Comparison of ENCODE assay signal across 8 cellular contexts in the genomic region with DNA sequence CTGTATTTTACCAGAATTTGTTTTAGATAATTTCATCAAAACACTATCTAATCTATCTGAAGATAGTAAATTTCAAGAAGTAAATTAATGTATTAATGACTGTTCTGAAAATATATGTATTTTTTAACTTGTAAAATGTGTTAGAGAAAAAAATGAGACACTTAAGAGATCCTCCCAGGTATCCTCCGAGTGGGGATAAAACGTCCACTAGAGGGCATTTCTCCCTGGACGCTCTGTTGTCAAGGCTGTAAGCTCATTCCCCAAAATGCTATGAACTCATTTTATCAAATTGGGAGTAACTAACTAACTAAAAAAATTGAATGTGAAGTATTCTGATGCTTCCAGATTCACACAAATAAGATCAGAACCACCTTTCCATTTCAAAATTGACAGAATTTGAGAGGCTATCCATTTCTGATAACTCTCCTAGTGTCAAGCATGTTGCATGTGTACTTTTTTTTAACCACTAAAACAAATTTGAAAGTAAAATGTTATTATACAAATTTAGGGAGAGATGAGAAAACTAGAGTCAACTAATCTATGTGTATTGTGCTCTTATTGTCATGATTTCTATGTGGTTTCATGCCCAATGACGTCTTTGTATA.
DNase-seq lines count a peak whose midpoint lies in the region; ATAC-seq, FAIRE-seq and TF ChIP-seq lines count a peak whose summit lies in the region.

No MANE protein-coding gene starts in this region.

- TF ChIP-seq RAD21 in HepG2 (CRISPR knock-in tag; IDR thresholded peaks at IDR 0.05) = no peak

- no peak overlapping the region for H3K27ac ChIP-seq in HepG2 (ENCODE audit: extremely low read length, insufficient read depth, low read length)

- FAIRE-seq in HepG2 (lab: Jason Lieb, UNC) = peak; percentile 60

- in situ Hi-C loops in HepG2 (cut with HindIII; ENCODE audit: extremely low pct_ligation_motif_present, low pct_unique_long_range_greater_than_20kb) = loop anchor here (5.0 kb wide), 1 partner anchor 866 kb away; no protein-coding TSS in a partner anchor

- intact Hi-C loops in MCF 10A (cut with micrococcal nuclease) (loop anchor here (1.0 to 10.0 kb wide), 4 partner anchors 187 to 959 kb away; no protein-coding TSS in a partner anchor), HepG2 (cut with micrococcal nuclease; ENCODE audit: unreplicated experiment) (loop anchor here (1.0 kb wide), 1 partner anchor 867 kb away; no protein-coding TSS in a partner anchor)

- TF ChIP-seq EP300 in HepG2 (IDR thresholded peaks at IDR 0.05; ENCODE audit: low read depth in 2 of 2, low read length in 2 of 2) = no peak
- no peak for TF ChIP-seq EP300 in HepG2 (CRISPR knock-in tag; IDR thresholded peaks at IDR 0.05; ENCODE audit: borderline replicate concordance)

- BruUV-seq in MCF 10A (replicated peaks; lab: Mats Ljungman, UMichigan) (no TSS peak), HepG2 (replicated peaks; lab: Mats Ljungman, UMichigan) (no TSS peak)

- H3K9me3 ChIP-seq in HepG2 (ENCODE audit: low read length) = peaks cover 12% of the 10 kb centered on the region

- H3K9ac ChIP-seq in HepG2 (ENCODE audit: insufficient read depth, low read depth, low read length) = no peak overlapping the region

- H3K9me3 Mint-ChIP-seq in MCF 10A (ENCODE audit: unreplicated experiment) = no peaks in the 10 kb centered on the region
- H3K9me3 Mint-ChIP-seq in effector memory CD8-positive, alpha-beta T cell = no peaks in the 10 kb centered on the region

- no peaks in the 10 kb centered on the region for H3K4me1 Mint-ChIP-seq in MCF 10A (ENCODE audit: insufficient read depth, unreplicated experiment)
- no peaks in the 10 kb centered on the region for H3K4me1 Mint-ChIP-seq in effector memory CD8-positive, alpha-beta T cell (ENCODE audit: low read depth in 2 of 2)

- POLR2A ChIA-PET in MCF 10A (lab: Yijun Ruan, JAX) = no interaction called here
- POLR2A ChIA-PET in HepG2 (lab: Yijun Ruan, JAX) = no interaction called here

- 24% methylated on average over 4 of the region's 4 CpGs for WGBS in HepG2 (ENCODE audit: low lambda C conversion rate)

- H3K4me2 ChIP-seq in HepG2 (ENCODE audit: low read depth, low read length) = no peak overlapping the region

- no peak overlapping the region for H3K4me3 Mint-ChIP-seq in MCF 10A (ENCODE audit: unreplicated experiment)
- no peak overlapping the region for H3K4me3 Mint-ChIP-seq in effector memory CD8-positive, alpha-beta T cell

- H3K36me3 Mint-ChIP-seq in MCF 10A (ENCODE audit: insufficient read depth, unreplicated experiment) = no peaks in the 10 kb centered on the region
- H3K36me3 Mint-ChIP-seq in effector memory CD8-positive, alpha-beta T cell (ENCODE audit: insufficient read depth) = peaks cover 2% of the 10 kb centered on the region

- CTCF ChIA-PET in MCF 10A (lab: Yijun Ruan, JAX) = interaction anchor here (0.6 to 3.4 kb wide), 8 partner anchors 24 to 1874 kb away, joined by 3 to 18 read pairs (median 4); no protein-coding TSS in a partner anchor
- CTCF ChIA-PET in HepG2 (lab: Yijun Ruan, JAX; ENCODE audit: low intra/inter-chr PET ratio, low total read pairs) = interaction anchor here (2.2 kb wide), 1 partner anchor 867 kb away, joined by 8 read pairs; no protein-coding TSS in a partner anchor

- H3K27me3 Mint-ChIP-seq in MCF 10A (ENCODE audit: insufficient read depth, unreplicated experiment) = no peaks in the 10 kb centered on the region
- H3K27me3 Mint-ChIP-seq in effector memory CD8-positive, alpha-beta T cell = no peaks in the 10 kb centered on the region

- TF ChIP-seq POLR2A in NB4 (IDR thresholded peaks at IDR 0.05; ENCODE audit: extremely low read depth, insufficient read length) (no peak), HepG2 (IDR thresholded peaks at IDR 0.05; ENCODE audit: insufficient read depth in 1 of 2, low read depth in 2 of 2, low read length in 2 of 2) (no peak)

- no peaks in the 10 kb centered on the region for H3K79me2 ChIP-seq in HepG2 (ENCODE audit: insufficient read depth, low read length)

- peaks cover 10% of the 10 kb centered on the region for H3K4me1 ChIP-seq in HepG2 (ENCODE audit: insufficient read depth, low read length)

- H3K36me3 ChIP-seq in HepG2 (replicated peaks in 1 of 2; ENCODE audit: control insufficient read depth in 1 of 2, insufficient read depth in 2 of 2, low read length in 2 of 2) = no peaks in the 10 kb centered on the region

- H3K4me3 ChIP-seq in NB4 (ENCODE audit: low read depth, low read length) (no peak overlapping the region), HepG2 (replicated peaks in 1 of 3; ENCODE audit: insufficient read depth in 1 of 3, low read depth in 2 of 3, low read length in 3 of 3) (no peak overlapping the region)

- no peak overlapping the region for H3K27ac Mint-ChIP-seq in MCF 10A (ENCODE audit: low read depth, unreplicated experiment)
- H3K27ac Mint-ChIP-seq in effector memory CD8-positive, alpha-beta T cell = no peak overlapping the region

- H3K27me3 ChIP-seq in HepG2 (ENCODE audit: control insufficient read depth in 1 of 2, insufficient read depth in 2 of 2, low read length in 2 of 2) = no peaks in the 10 kb centered on the region

- DNase-seq in NCI-H524 (lab: John Stamatoyannopoulos, UW) (peak; percentile 28 to 35), NCI-H524 treated with DMSO at 0.1 percent for 48 hours (lab: John Stamatoyannopoulos, UW) (no peak), NB4 (ENCODE audit: low read depth) (peak; percentile 58), MCF 10A (ENCODE audit: unreplicated experiment) (peak; percentile 59), HepG2 (ENCODE audit: low spot score) (peak; percentile 15)
- DNase-seq in effector memory CD8-positive, alpha-beta T cell = no peak
- DNase-seq in activated naive CD4-positive, alpha-beta T cell treated with anti-CD3 and anti-CD28 coated beads, Interleukin-2, amount 50 U/mL, for 16 hours = no peak

- ATAC-seq in GM21526 (IDR thresholded peaks at IDR 0.05; ENCODE audit: low FRiP score, unreplicated experiment) (peak; percentile 75), HepG2 (peak; percentile 67)
- no peak for ATAC-seq in effector memory CD8-positive, alpha-beta T cell (replicated peaks)

- no peaks in the 10 kb centered on the region for H4K20me1 ChIP-seq in HepG2 (ENCODE audit: insufficient read depth, low read length)

- TF ChIP-seq CTCF in NB4 (IDR thresholded peaks at IDR 0.05; ENCODE audit: low read depth, low read length) = peak; percentile 90
- peak; percentile 65 for TF ChIP-seq CTCF in MCF 10A (IDR thresholded peaks at IDR 0.05; ENCODE audit: unreplicated experiment)
- peak; percentile 49 for TF ChIP-seq CTCF in HepG2 (CRISPR knock-in tag; IDR thresholded peaks at IDR 0.05)

- no peak overlapping the region for H2AFZ ChIP-seq in HepG2 (ENCODE audit: low read length)

TF ChIP-seq in HepG2, 621 proteins besides CTCF, POLR2A, EP300 and RAD21:
- TF ChIP-seq STAG1 (CRISPR knock-in tag; IDR thresholded peaks at IDR 0.05) (peak; percentile 47), SMC3 (IDR thresholded peaks at IDR 0.05; ENCODE audit: low read length) (peak; percentile 60), ZBTB7A (CRISPR knock-in tag; IDR thresholded peaks at IDR 0.05) (no peak)

Comparison
In these comparisons a context has a peak if more than half of its experiments do, and no peak if none do; other contexts are left out.
1. DNase-seq: peak in NCI-H524 (2 of 2), NB4 (single experiment), MCF 10A (single experiment) and HepG2 (single experiment); none in NCI-H524 treated with DMSO at 0.1 percent for 48 hours (single experiment), effector memory CD8-positive, alpha-beta T cell (0 of 3) and activated naive CD4-positive, alpha-beta T cell treated with anti-CD3 and anti-CD28 coated beads, Interleukin-2, amount 50 U/mL, for 16 hours (single experiment).
2. Peak in every context shown above with its lines, with median percentiles within 50 percentile points of each other: CTCF ChIP-seq.